ENCODE assay signal across 1 cellular context in the genomic region with DNA sequence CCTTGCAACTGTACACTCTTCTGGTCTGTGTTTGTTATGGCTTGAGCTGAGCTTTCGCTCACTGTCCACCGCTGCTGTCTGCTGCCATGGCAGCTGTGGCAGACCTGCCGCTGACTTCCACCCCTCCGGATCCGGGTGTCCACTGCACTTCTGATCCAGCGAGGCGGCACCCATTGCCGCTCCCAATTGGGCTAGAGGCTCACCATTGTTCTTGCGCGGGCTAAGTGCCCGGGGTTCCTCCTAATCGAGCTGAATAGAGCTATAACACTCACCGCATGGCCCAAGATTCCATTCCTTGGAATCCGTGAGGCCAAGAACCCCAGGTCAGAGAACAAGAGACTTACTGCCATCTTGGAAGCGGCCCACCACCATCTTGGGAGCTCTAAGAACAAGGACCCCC.
A peak's percentile ranks its signal among the peaks of the same experiment; 100 is the strongest.
TF ChIP-seq lines count a peak whose summit lies in the region.

No MANE protein-coding gene starts in this region.

TF ChIP-seq in GM12878, 131 proteins besides CTCF, POLR2A, EP300 and RAD21:
- TF ChIP-seq, protein P1, sequence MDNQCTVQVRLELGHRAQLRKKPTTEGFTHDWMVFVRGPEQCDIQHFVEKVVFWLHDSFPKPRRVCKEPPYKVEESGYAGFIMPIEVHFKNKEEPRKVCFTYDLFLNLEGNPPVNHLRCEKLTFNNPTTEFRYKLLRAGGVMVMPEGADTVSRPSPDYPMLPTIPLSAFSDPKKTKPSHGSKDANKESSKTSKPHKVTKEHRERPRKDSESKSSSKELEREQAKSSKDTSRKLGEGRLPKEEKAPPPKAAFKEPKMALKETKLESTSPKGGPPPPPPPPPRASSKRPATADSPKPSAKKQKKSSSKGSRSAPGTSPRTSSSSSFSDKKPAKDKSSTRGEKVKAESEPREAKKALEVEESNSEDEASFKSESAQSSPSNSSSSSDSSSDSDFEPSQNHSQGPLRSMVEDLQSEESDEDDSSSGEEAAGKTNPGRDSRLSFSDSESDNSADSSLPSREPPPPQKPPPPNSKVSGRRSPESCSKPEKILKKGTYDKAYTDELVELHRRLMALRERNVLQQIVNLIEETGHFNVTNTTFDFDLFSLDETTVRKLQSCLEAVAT (IDR thresholded peaks at IDR 0.05): peak; percentile 35
- TF ChIP-seq NR2C2 (IDR thresholded peaks at IDR 0.05; ENCODE audit: borderline replicate concordance, control insufficient read depth, insufficient read length, low read depth): no peak
- no peak for TF ChIP-seq RAD51 (IDR thresholded peaks at IDR 0.05)
